Comparison of ENCODE assay signal across 1 cellular context in the genomic region with DNA sequence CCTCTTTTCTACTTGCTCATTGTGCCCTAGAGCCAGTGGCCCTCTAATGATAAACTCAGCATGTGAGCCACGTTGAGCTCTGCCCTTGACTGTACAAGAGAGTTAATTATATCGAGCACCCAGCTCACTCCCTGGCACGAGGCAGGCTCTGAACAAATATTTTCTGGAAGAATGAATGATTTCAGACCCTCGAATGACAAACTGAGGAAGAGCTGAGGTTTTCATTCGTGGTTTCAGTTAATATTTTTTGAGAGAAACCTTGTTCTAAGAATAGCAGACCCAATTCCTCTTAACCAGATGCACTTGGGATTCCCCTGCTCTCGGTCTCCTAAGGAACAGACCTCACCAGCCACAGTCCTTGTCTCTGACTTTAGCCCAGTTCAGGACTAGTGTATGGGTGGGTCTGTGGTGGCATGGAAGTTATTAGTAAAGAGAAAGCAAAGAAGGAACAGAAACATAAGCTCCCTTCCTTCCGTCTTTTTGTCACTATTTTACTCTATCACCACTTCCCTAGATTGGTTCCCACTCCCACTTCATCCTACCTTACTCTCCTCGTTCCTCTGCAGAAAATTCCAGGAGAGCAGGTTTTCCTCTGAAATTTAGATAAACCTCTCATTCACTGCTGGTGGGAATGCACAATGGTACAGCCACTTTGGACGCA.
TF ChIP-seq lines count a peak whose summit lies in the region.

No MANE protein-coding gene starts in this region.

TF ChIP-seq in SK-N-SH treated with all-trans-retinoic acid at 6 μM for 48 hours, 23 proteins besides CTCF, POLR2A, EP300 and RAD21 (continued from another document):
- TF ChIP-seq ARNTL (CRISPR knock-in tag; IDR thresholded peaks at IDR 0.05; ENCODE audit: borderline replicate concordance, low read depth) (no peak), ZNF8 (CRISPR knock-in tag; IDR thresholded peaks at IDR 0.05) (no peak), OSR1 (CRISPR knock-in tag; IDR thresholded peaks at IDR 0.05) (no peak), CSDC2 (CRISPR knock-in tag; IDR thresholded peaks at IDR 0.05) (no peak), ZFP3 (CRISPR knock-in tag; IDR thresholded peaks at IDR 0.05) (no peak), ZNF565 (CRISPR knock-in tag; conservative IDR thresholded peaks at IDR 0.05; ENCODE audit: low read depth) (no peak)
